ENCODE assay signal across 1 cellular context in the genomic region with DNA sequence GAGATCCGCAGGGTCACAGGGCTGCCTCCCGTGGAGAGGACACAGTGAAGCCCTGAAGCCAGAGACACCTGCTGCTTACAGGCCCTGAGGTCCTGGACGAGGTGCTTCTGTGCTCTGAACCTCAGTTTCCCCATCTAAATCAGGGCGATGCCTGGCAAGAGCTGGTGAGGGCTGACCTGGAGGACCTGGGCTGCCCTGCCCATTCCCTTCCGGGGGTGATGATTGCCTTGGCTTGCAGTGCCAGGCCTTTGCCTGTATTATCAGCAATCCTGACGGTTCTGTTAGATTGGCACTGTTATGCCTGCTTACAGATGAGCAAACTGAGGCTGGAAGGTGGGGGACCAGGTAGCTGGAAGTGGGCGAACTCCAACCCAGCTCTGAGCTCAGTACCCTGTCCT.
TF ChIP-seq lines count a peak whose summit lies in the region.

No MANE protein-coding gene starts in this region.

TF ChIP-seq in endothelial cell of umbilical vein, 7 proteins besides CTCF, POLR2A, EP300 and RAD21:
- no peak for TF ChIP-seq GATA2 (IDR thresholded peaks at IDR 0.05; ENCODE audit: insufficient read depth, insufficient read length, low read depth, low read length)
- TF ChIP-seq FOS (IDR thresholded peaks at IDR 0.05; ENCODE audit: borderline replicate concordance, insufficient read depth, low read length): no peak
- no peak for TF ChIP-seq POLR2AphosphoS5 (IDR thresholded peaks at IDR 0.05; ENCODE audit: insufficient read depth, low read depth, low read length)
- no peak for TF ChIP-seq MAX (IDR thresholded peaks at IDR 0.05; ENCODE audit: insufficient read depth, insufficient read length)
- no peak for TF ChIP-seq JUN (IDR thresholded peaks at IDR 0.05; ENCODE audit: borderline replicate concordance, insufficient read depth, insufficient read length, low read depth)
- TF ChIP-seq MYC (IDR thresholded peaks at IDR 0.05; ENCODE audit: low read depth, low read length): no peak
